ENCODE assay signal across 1 cellular context in genomic region chr22:37281646-37282384, GRCh38.
TF ChIP-seq lines count a peak whose summit lies in the region.

No MANE protein-coding gene starts in this region.

TF ChIP-seq in K562, 482 proteins besides CTCF, POLR2A, EP300 and RAD21 (continued from another document):
- no peak for TF ChIP-seq ZNF512 (tag; IDR thresholded peaks at IDR 0.05)
- peak; percentile 40 for TF ChIP-seq RBM25 (IDR thresholded peaks at IDR 0.05; ENCODE audit: low read depth, low read length, severe bottlenecking)
- no peak for TF ChIP-seq POLR2AphosphoS2 (IDR thresholded peaks at IDR 0.05; ENCODE audit: low read length)
- no peak for TF ChIP-seq SMARCA5 (IDR thresholded peaks at IDR 0.05)
- no peak for TF ChIP-seq LCOR (CRISPR knock-in tag; IDR thresholded peaks at IDR 0.05)
- no peak for TF ChIP-seq ZNF224 (CRISPR knock-in tag; IDR thresholded peaks at IDR 0.05)
- TF ChIP-seq BCOR (IDR thresholded peaks at IDR 0.05), result 0 out of 2 replicates have a peak, but pooled peaks have one; percentile 8
- no peak for TF ChIP-seq SOX6 (IDR thresholded peaks at IDR 0.05)
- peak; percentile 19; the same call in 1 of the 2 replicates for TF ChIP-seq NFE2 (IDR thresholded peaks at IDR 0.05; ENCODE audit: low read depth)
- TF ChIP-seq PHB (CRISPR knock-in tag; IDR thresholded peaks at IDR 0.05), result no peak
- no peak for TF ChIP-seq GTF3C2 (IDR thresholded peaks at IDR 0.05; ENCODE audit: borderline replicate concordance, extremely low read depth, insufficient read length)
- TF ChIP-seq DNMT1 (IDR thresholded peaks at IDR 0.05), result no peak
- no peak for TF ChIP-seq FOXM1 (IDR thresholded peaks at IDR 0.05; ENCODE audit: low read depth)
- no peak for TF ChIP-seq FOXM1 (CRISPR knock-in tag; IDR thresholded peaks at IDR 0.05; ENCODE audit: low read depth)
- no peak for TF ChIP-seq IRF1 (CRISPR knock-in tag; IDR thresholded peaks at IDR 0.05; ENCODE audit: borderline replicate concordance)
- TF ChIP-seq ZNF583 (CRISPR knock-in tag; IDR thresholded peaks at IDR 0.05), result no peak
- TF ChIP-seq TRIM28 (IDR thresholded peaks at IDR 0.05), result no peak
